Comparison of ENCODE assay signal across 10 cellular contexts in the genomic region with DNA sequence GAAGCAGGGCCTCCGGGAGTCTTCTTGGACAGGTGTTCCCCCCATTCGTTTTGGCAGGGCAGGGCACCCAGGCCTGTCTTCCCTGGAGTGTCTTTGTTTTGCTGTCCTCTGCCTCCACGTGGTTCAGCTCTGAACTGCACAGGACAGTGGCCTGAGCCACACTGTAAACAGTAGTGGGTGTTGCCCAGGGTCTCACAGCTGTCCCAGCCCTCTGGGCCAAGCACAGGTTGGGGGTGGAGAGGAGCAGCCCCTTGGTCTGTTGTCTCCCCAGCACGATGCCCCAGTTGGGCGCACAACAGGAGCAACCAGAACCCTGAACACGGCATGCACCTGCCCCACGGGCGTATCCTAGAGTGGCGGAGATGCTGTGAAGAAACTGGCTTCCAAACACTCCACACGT.
DNase-seq lines count a peak whose midpoint lies in the region; ATAC-seq and TF ChIP-seq lines count a peak whose summit lies in the region.
"Had no signal": no experiment of that assay in that cellular context is flagged by ENCODE, and none has a peak within 500 bp of the region (broad histone marks: within the 10 kb centered on the region; RNA-seq: fewer than 3 reads in every experiment).

No MANE protein-coding gene starts in this region.

- H3K9me3 ChIP-seq in WERI-Rb-1 (ENCODE audit: severe bottlenecking): no peaks in the 10 kb centered on the region

- H3K27ac ChIP-seq in WERI-Rb-1: no peak overlapping the region

- TF ChIP-seq CTCF in GM12864 (IDR thresholded peaks at IDR 0.05; ENCODE audit: low read depth, low read length, missing control alignments) (peak; percentile 32), WERI-Rb-1 (IDR thresholded peaks at IDR 0.05; ENCODE audit: low read depth, low read length) (peak; percentile 85)

- DNase-seq in AG08396 (ENCODE audit: low spot score) (peak; percentile 45), GM12864 (ENCODE audit: low read depth) (no peak), WERI-Rb-1 (peak; percentile 81), iPS-NIHi7 (ENCODE audit: extremely low spot score) (peak; percentile 41), NCI-H2196 treated with DMSO at 0.1 percent for 48 hours (lab: John Stamatoyannopoulos, UW; ENCODE audit: unreplicated experiment) (no peak), NCI-H1105 treated with DMSO at 0.1 percent for 48 hours (lab: John Stamatoyannopoulos, UW) (no peak), anterior cingulate cortex (lab: John Stamatoyannopoulos, UW) (no peak)
- DNase-seq: activated T-cell treated with anti-CD3 and anti-CD28 coated beads, Interleukin-2, amount 50 U/mL, for 4 hours; trophoblast cell had no signal

- no peak overlapping the region for H3K4me3 ChIP-seq in GM12864 (ENCODE audit: low read depth, low read length)
- no peak overlapping the region for H3K4me3 ChIP-seq in WERI-Rb-1 (ENCODE audit: low read depth, low read length)

- ATAC-seq in HG02970 (IDR thresholded peaks at IDR 0.05; ENCODE audit: low FRiP score, unreplicated experiment): no peak
- ATAC-seq: activated T-cell treated with anti-CD3 and anti-CD28 coated beads, Interleukin-2, amount 50 U/mL, for 4 hours had no signal

- H3K36me3 ChIP-seq in WERI-Rb-1: peaks cover 30% of the 10 kb centered on the region

- no peaks in the 10 kb centered on the region for H3K27me3 ChIP-seq in WERI-Rb-1 (ENCODE audit: insufficient read depth, low read depth, severe bottlenecking)

Comparison
In these comparisons a context has a peak if more than half of its experiments do, and no peak if none do; other contexts are left out.
1. DNase-seq: peak in AG08396 (single experiment), WERI-Rb-1 (single experiment) and iPS-NIHi7 (single experiment); none in GM12864 (single experiment), NCI-H2196 treated with DMSO at 0.1 percent for 48 hours (single experiment), NCI-H1105 treated with DMSO at 0.1 percent for 48 hours (single experiment) and anterior cingulate cortex (0 of 58).